Comparison of ENCODE assay signal across 1 cellular context in genomic region chr4:48248559-48248953, GRCh38.
A peak's percentile ranks its signal among the peaks of the same experiment; 100 is the strongest.
TF ChIP-seq lines count a peak whose summit lies in the region.

No MANE protein-coding gene starts in this region.

TF ChIP-seq in GM12878, 131 proteins besides CTCF, POLR2A, EP300 and RAD21:
- TF ChIP-seq CREB1 (IDR thresholded peaks at IDR 0.05; ENCODE audit: low read depth) (no peak), NFYA (IDR thresholded peaks at IDR 0.05; ENCODE audit: borderline replicate concordance, low read depth, low read length) (no peak), MXI1 (IDR thresholded peaks at IDR 0.05; ENCODE audit: low read depth, low read length) (no peak), BCL3 (IDR thresholded peaks at IDR 0.05; ENCODE audit: borderline replicate concordance, insufficient read depth, low read depth, low read length, poor library complexity, severe bottlenecking) (no peak), RBBP5 (conservative IDR thresholded peaks at IDR 0.05) (no peak), ZNF622 (IDR thresholded peaks at IDR 0.05) (no peak), TCF3 (IDR thresholded peaks at IDR 0.05; ENCODE audit: borderline replicate concordance, insufficient read depth, low read depth, low read length) (no peak), CBFB (IDR thresholded peaks at IDR 0.05; ENCODE audit: low read depth) (no peak), ZNF384 (IDR thresholded peaks at IDR 0.05; ENCODE audit: borderline replicate concordance, low read depth, low read length) (peak; percentile 65; the same call in 1 of the 2 replicates), CHD1 (IDR thresholded peaks at IDR 0.05; ENCODE audit: low read depth, low read length) (no peak), KDM1A (IDR thresholded peaks at IDR 0.05; ENCODE audit: borderline replicate concordance) (no peak), EED (IDR thresholded peaks at IDR 0.05; ENCODE audit: low read depth) (no peak), JUND (IDR thresholded peaks at IDR 0.05; ENCODE audit: low read depth, low read length) (no peak), SP1 (IDR thresholded peaks at IDR 0.05; ENCODE audit: low read depth, low read length) (no peak), RUNX3 (IDR thresholded peaks at IDR 0.05; ENCODE audit: low read length) (peak; percentile 38)
- TF ChIP-seq, protein P1, sequence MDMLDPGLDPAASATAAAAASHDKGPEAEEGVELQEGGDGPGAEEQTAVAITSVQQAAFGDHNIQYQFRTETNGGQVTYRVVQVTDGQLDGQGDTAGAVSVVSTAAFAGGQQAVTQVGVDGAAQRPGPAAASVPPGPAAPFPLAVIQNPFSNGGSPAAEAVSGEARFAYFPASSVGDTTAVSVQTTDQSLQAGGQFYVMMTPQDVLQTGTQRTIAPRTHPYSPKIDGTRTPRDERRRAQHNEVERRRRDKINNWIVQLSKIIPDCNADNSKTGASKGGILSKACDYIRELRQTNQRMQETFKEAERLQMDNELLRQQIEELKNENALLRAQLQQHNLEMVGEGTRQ (IDR thresholded peaks at IDR 0.05; ENCODE audit: borderline replicate concordance, low read depth, low read length), result no peak
- TF ChIP-seq, protein P2, sequence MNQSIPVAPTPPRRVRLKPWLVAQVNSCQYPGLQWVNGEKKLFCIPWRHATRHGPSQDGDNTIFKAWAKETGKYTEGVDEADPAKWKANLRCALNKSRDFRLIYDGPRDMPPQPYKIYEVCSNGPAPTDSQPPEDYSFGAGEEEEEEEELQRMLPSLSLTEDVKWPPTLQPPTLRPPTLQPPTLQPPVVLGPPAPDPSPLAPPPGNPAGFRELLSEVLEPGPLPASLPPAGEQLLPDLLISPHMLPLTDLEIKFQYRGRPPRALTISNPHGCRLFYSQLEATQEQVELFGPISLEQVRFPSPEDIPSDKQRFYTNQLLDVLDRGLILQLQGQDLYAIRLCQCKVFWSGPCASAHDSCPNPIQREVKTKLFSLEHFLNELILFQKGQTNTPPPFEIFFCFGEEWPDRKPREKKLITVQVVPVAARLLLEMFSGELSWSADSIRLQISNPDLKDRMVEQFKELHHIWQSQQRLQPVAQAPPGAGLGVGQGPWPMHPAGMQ (IDR thresholded peaks at IDR 0.05; ENCODE audit: borderline replicate concordance), result no peak
